Comparison of ENCODE assay signal across 14 cellular contexts in genomic region chr13:95256086-95256485, GRCh38. TPM values are rescaled to one million over a fixed set of nuclear protein-coding genes. Genes with fewer than 3 reads are reported as not detected.
A peak's percentile ranks its signal among the peaks of the same experiment; 100 is the strongest.
DNase-seq lines count a peak whose midpoint lies in the region; ATAC-seq and TF ChIP-seq lines count a peak whose summit lies in the region.
"Had no signal": no experiment of that assay in that cellular context is flagged by ENCODE, and none has a peak within 500 bp of the region (broad histone marks: within the 10 kb centered on the region; RNA-seq: fewer than 3 reads in every experiment).

No MANE protein-coding gene starts in this region.

- H3K27me3 Mint-ChIP-seq in stimulated activated memory B cell treated with anti-CD40 and anti-IgM and Interleukin-4, amounts not matched to agents 10 μg/mL and 1 μg/mL and 100 μg/mL, for 72 hours, result no peaks in the 10 kb centered on the region

- intact Hi-C loops in lower leg skin (cut with DNase I; ENCODE audit: low total_unique reads), result no loop called here

- CTCF ChIA-PET in AG04450 (lab: Charles Lee), result interaction anchor here (0.5 kb wide), 1 partner anchor 125 kb away, joined by 3 read pairs; no protein-coding TSS in a partner anchor

- no peaks in the 10 kb centered on the region for H3K36me3 ChIP-seq in kidney epithelial cell (ENCODE audit: control insufficient read depth, insufficient read depth, low read length)
- H3K36me3 ChIP-seq: tibial artery had no signal

- H3K4me1 Mint-ChIP-seq in stimulated activated memory B cell treated with anti-CD40 and anti-IgM and Interleukin-4, amounts not matched to agents 10 μg/mL and 1 μg/mL and 100 μg/mL, for 72 hours, result peaks cover 47% of the 10 kb centered on the region
- H3K4me1 Mint-ChIP-seq: immature natural killer cell, WTC11 had no signal

- no peak overlapping the region for H3K4me3 Mint-ChIP-seq in stimulated activated memory B cell treated with anti-CD40 and anti-IgM and Interleukin-4, amounts not matched to agents 10 μg/mL and 1 μg/mL and 100 μg/mL, for 72 hours
- H3K4me3 Mint-ChIP-seq: immature natural killer cell, WTC11 had no signal

- H3K4me3 ChIP-seq in AG04450 (ENCODE audit: low read depth, low read length) (no peak overlapping the region), astrocyte of the spinal cord (ENCODE audit: low read depth, low read length) (no peak overlapping the region), kidney epithelial cell (ENCODE audit: low read depth, low read length) (no peak overlapping the region), lower leg skin (ENCODE audit: low read depth, poor library complexity, severe bottlenecking) (no peak overlapping the region)
- H3K4me3 ChIP-seq: BLaER1 treated with 17β-estradiol and CSF1 and Interleukin-3, amounts not matched to agents 10 nM and 100 nM; tibial artery had no signal

- H3K36me3 Mint-ChIP-seq in stimulated activated memory B cell treated with anti-CD40 and anti-IgM and Interleukin-4, amounts not matched to agents 10 μg/mL and 1 μg/mL and 100 μg/mL, for 72 hours, result peaks cover 23% of the 10 kb centered on the region
- H3K36me3 Mint-ChIP-seq: WTC11 had no signal

- WGBS in lower leg skin, 2 donors, result 73 to 76% methylated on average over 7 of the region's 7 CpGs

- peaks cover 4% of the 10 kb centered on the region; the same call in 1 of the 2 replicates for H3K9me3 ChIP-seq in AG04450 (ENCODE audit: control insufficient read depth, insufficient read depth, low read length)
- H3K9me3 ChIP-seq: tibial artery had no signal

- POLR2A ChIA-PET in AG04450 (lab: Yijun Ruan, JAX), result interaction anchor here (0.5 to 1.7 kb wide), 9 partner anchors 11 to 148 kb away, joined by 3 to 22 read pairs (median 3); no protein-coding TSS in a partner anchor

- H3K27me3 ChIP-seq in AG04450 (ENCODE audit: control insufficient read depth, insufficient read depth, low read length) (no peaks in the 10 kb centered on the region), kidney epithelial cell (ENCODE audit: control insufficient read depth, insufficient read depth, low read length) (no peaks in the 10 kb centered on the region)
- H3K27me3 ChIP-seq: BLaER1 treated with 17β-estradiol and CSF1 and Interleukin-3, amounts not matched to agents 10 nM and 100 nM; tibial artery had no signal

- DNase-seq in AG04450 (ENCODE audit: low read depth, low spot score) (peak; percentile 90), HT-29 (ENCODE audit: low spot score) (peak; percentile 91), astrocyte of the spinal cord (ENCODE audit: low read depth, low spot score) (peak; percentile 95), kidney epithelial cell (ENCODE audit: low read depth) (peak; percentile 98), epidermal melanocyte (ENCODE audit: insufficient read length, low spot score) (no peak), lower leg skin (ENCODE audit: low spot score in 2 of 2) (no peak)
- DNase-seq: cortex of kidney, immature natural killer cell, NCI-H2081 treated with DMSO at 0.1 percent for 48 hours, tibial artery had no signal

- ATAC-seq in HG02759 (IDR thresholded peaks at IDR 0.05; ENCODE audit: unreplicated experiment), result no peak
- no peak for ATAC-seq in stimulated activated memory B cell treated with anti-CD40 and anti-IgM and Interleukin-4, amounts not matched to agents 10 μg/mL and 1 μg/mL and 100 μg/mL, for 72 hours
- ATAC-seq: WTC11 had no signal

- H3K27ac Mint-ChIP-seq in stimulated activated memory B cell treated with anti-CD40 and anti-IgM and Interleukin-4, amounts not matched to agents 10 μg/mL and 1 μg/mL and 100 μg/mL, for 72 hours, result no peak overlapping the region
- H3K27ac Mint-ChIP-seq: WTC11 had no signal

- peak overlapping the region; percentile 83 for H3K27ac ChIP-seq in AG04450 (ENCODE audit: low read depth, low read length)
- H3K27ac ChIP-seq: BLaER1 treated with 17β-estradiol and CSF1 and Interleukin-3, amounts not matched to agents 10 nM and 100 nM; tibial artery had no signal

- H3K9me3 Mint-ChIP-seq in stimulated activated memory B cell treated with anti-CD40 and anti-IgM and Interleukin-4, amounts not matched to agents 10 μg/mL and 1 μg/mL and 100 μg/mL, for 72 hours, result peaks cover 3% of the 10 kb centered on the region
- H3K9me3 Mint-ChIP-seq: immature natural killer cell, WTC11 had no signal

- TF ChIP-seq POLR2A in lower leg skin (IDR thresholded peaks at IDR 0.05), result no peak

- TF ChIP-seq CTCF in AG04450 (IDR thresholded peaks at IDR 0.05; ENCODE audit: low read depth, low read length), result no peak
- no peak for TF ChIP-seq CTCF in astrocyte of the spinal cord (IDR thresholded peaks at IDR 0.05; ENCODE audit: low read depth, low read length)
- no peak for TF ChIP-seq CTCF in kidney epithelial cell (IDR thresholded peaks at IDR 0.05; ENCODE audit: insufficient read depth, low read length, poor library complexity, severe bottlenecking)
- TF ChIP-seq CTCF in lower leg skin (IDR thresholded peaks at IDR 0.05), result no peak

- in situ Hi-C loops in astrocyte of the spinal cord (cut with HindIII; ENCODE audit: low sequenced_read_pairs), result no loop called here

RNA-seq across cellular contexts. Expression of gene ABCC4, which starts 45.2 kb away (rescaled TPM):
- polyA plus RNA-seq in AG04450 (2011; rRNA removed), result 110 and 140 TPM in 2 replicates
- polyA minus RNA-seq in AG04450 (2011; rRNA and poly(A)+ RNA removed), result 244 and 289 TPM in 2 replicates
- total RNA-seq in HT-29 (2014; rRNA removed; shearing (Covaris generic)), result 24.0 and 28.1 TPM in 2 replicates
- 17.3 and 18.1 TPM in 2 replicates for total RNA-seq in kidney epithelial cell
- total RNA-seq in lower leg skin, result 10 to 100 TPM in 3 of 4 donors, 1 to 10 TPM in 1; 5.1 to 30.9 (median 11.1) TPM

Comparison
In these comparisons a context has a peak if more than half of its experiments do, and no peak if none do; other contexts are left out.
1. DNase-seq: peak in AG04450 (single experiment), HT-29 (single experiment), astrocyte of the spinal cord (single experiment) and kidney epithelial cell (single experiment); none in epidermal melanocyte (single experiment) and lower leg skin (0 of 2).